ENCODE assay signal across 8 cellular contexts in genomic region chr1:153658400-153659174, GRCh38. TPM values are rescaled to one million over a fixed set of nuclear protein-coding genes. Genes with fewer than 3 reads are reported as not detected.
DNase-seq lines count a peak whose midpoint lies in the region; ATAC-seq and TF ChIP-seq lines count a peak whose summit lies in the region.

TSS of gene SNAPIN (plus strand) at chr1:153658703. CDS start at chr1:153658744, 41 bp downstream.

- no peaks in the 10 kb centered on the region for H3K27me3 ChIP-seq in psoas muscle (ENCODE audit: insufficient read depth in 3 of 3, low read length in 2 of 3)

- peak within 1 kb of the TSS; percentile 90 for H3K4me3 ChIP-seq in psoas muscle
- H3K4me3 ChIP-seq in urinary bladder (ENCODE audit: low read depth, low read length), result peak within 1 kb of the TSS; percentile 73

- H3K27ac ChIP-seq in psoas muscle (peak within 1 kb of the TSS; percentile 95), urinary bladder (ENCODE audit: low read depth) (peak within 1 kb of the TSS; percentile 99)

- H3K36me3 ChIP-seq in psoas muscle (ENCODE audit: insufficient read depth in 1 of 2, low read depth in 1 of 2), result peaks cover 14 to 44% of the 10 kb centered on the region in 2 donors
- peaks cover 2% of the 10 kb centered on the region for H3K36me3 ChIP-seq in urinary bladder (ENCODE audit: insufficient read depth)

- peaks cover 15% of the 10 kb centered on the region for H3K4me1 Mint-ChIP-seq in T-helper 17 cell

- WGBS in psoas muscle, 3 donors, result 2% methylated on average over 48 to 53 of the region's 53 CpGs
- 2% methylated on average over 53 of the region's 53 CpGs for WGBS in urinary bladder

- H3K9me3 ChIP-seq in T-helper 17 cell (ENCODE audit: control insufficient read depth, low read length, poor library complexity, severe bottlenecking) (no peaks in the 10 kb centered on the region), psoas muscle (no peaks in the 10 kb centered on the region)

- peaks cover 9% of the 10 kb centered on the region for H3K4me1 ChIP-seq in psoas muscle
- H3K4me1 ChIP-seq in urinary bladder (ENCODE audit: insufficient read depth), result no peaks in the 10 kb centered on the region

- peak; percentile 91 for DNase-seq in GM13977 (ENCODE audit: low spot score)
- DNase-seq in NCI-H146 treated with DMSO at 0.1 percent for 48 hours (lab: John Stamatoyannopoulos, UW; ENCODE audit: unreplicated experiment), result peak; percentile 82
- DNase-seq in T-helper 17 cell, result peak; percentile 80 to 81 (median 81)
- peak; percentile 64 for DNase-seq in amniotic stem cell (lab: John Stamatoyannopoulos, UW)
- DNase-seq in left cardiac atrium, result peak; percentile 94
- DNase-seq in psoas muscle, result peak; percentile 93 to 95

- intact Hi-C loops in left cardiac atrium (cut with DNase I), result no loop called here
- intact Hi-C loops in psoas muscle (cut with DNase I), result no loop called here

- ATAC-seq in HG02870 (IDR thresholded peaks at IDR 0.05; ENCODE audit: unreplicated experiment) (peak; percentile 79), T-helper 17 cell (peak; percentile 97), left cardiac atrium (peak; percentile 98), psoas muscle (peak; percentile 95 to 97 (median 96))

- H3K36me3 Mint-ChIP-seq in T-helper 17 cell (ENCODE audit: low read depth), result peaks cover 2% of the 10 kb centered on the region

- peak within 1 kb of the TSS; percentile 94 for H3K4me3 Mint-ChIP-seq in T-helper 17 cell

- in situ Hi-C loops in GM13977 (cut with MboI; ENCODE audit: low pct_unique_long_range_greater_than_20kb, low sequenced_read_pairs, unreplicated experiment), result no loop called here

- TF ChIP-seq CTCF in GM13977 (IDR thresholded peaks at IDR 0.05; ENCODE audit: extremely low read depth, insufficient read depth, missing control alignments), result no peak
- TF ChIP-seq CTCF in psoas muscle (IDR thresholded peaks at IDR 0.05), result no peak

- no peaks in the 10 kb centered on the region for H3K27me3 Mint-ChIP-seq in T-helper 17 cell

- peak within 1 kb of the TSS; percentile 84 for H3K27ac Mint-ChIP-seq in T-helper 17 cell

RNA-seq across cellular contexts. Expression of gene SNAPIN, which starts in this region (rescaled TPM):
- 10 to 100 TPM; 17.6 to 18.2 TPM for total RNA-seq in T-helper 17 cell
- 10 to 100 TPM; 45.3 to 46.0 TPM for total RNA-seq in left cardiac atrium
- 10 to 100 TPM; 53.9 to 72.0 (median 58.5) TPM for total RNA-seq in psoas muscle
- 100 to 1,000 TPM in 1 of 3 donors, 10 to 100 TPM in 2; 51.7 to 102 (median 60.4) TPM for polyA plus RNA-seq in psoas muscle
- total RNA-seq in urinary bladder, result 36.9 TPM
- polyA plus RNA-seq in urinary bladder, result 55.9 TPM

Comparison
In these comparisons a context has a peak if more than half of its experiments do, and no peak if none do; other contexts are left out.
1. Peak in every context shown above with its lines: DNase-seq, ATAC-seq, H3K4me3 ChIP-seq and H3K27ac ChIP-seq.